ENCODE assay signal across 1 cellular context in genomic region chr20:10949930-10950783, GRCh38.
A peak's percentile ranks its signal among the peaks of the same experiment; 100 is the strongest.
TF ChIP-seq lines count a peak whose summit lies in the region.

No MANE protein-coding gene starts in this region.

TF ChIP-seq in HepG2, 621 proteins besides CTCF, POLR2A, EP300 and RAD21 (continued from another document and continues in another):
- TF ChIP-seq ZNF512 (CRISPR knock-in tag; IDR thresholded peaks at IDR 0.05), result no peak
- TF ChIP-seq ZBTB7B (CRISPR knock-in tag; IDR thresholded peaks at IDR 0.05), result no peak
- no peak for TF ChIP-seq MNT (IDR thresholded peaks at IDR 0.05)
- no peak for TF ChIP-seq ZNF567 (CRISPR knock-in tag; IDR thresholded peaks at IDR 0.05; ENCODE audit: borderline replicate concordance)
- no peak for TF ChIP-seq HOXA5 (CRISPR knock-in tag; IDR thresholded peaks at IDR 0.05)
- TF ChIP-seq U2AF2 (IDR thresholded peaks at IDR 0.05; ENCODE audit: low read depth, low read length), result no peak
- TF ChIP-seq SPEN (CRISPR knock-in tag; IDR thresholded peaks at IDR 0.05; ENCODE audit: low read depth), result 0 out of 2 replicates have a peak, but pooled peaks have one; percentile 10
- no peak for TF ChIP-seq GPBP1L1 (CRISPR knock-in tag; IDR thresholded peaks at IDR 0.05)
- TF ChIP-seq ZNF292 (CRISPR knock-in tag; IDR thresholded peaks at IDR 0.05; ENCODE audit: borderline replicate concordance, low read depth), result no peak
- peak; percentile 40; the same call in 1 of the 2 replicates for TF ChIP-seq ATF2 (CRISPR knock-in tag; IDR thresholded peaks at IDR 0.05)
- TF ChIP-seq ZNF574 (CRISPR knock-in tag; IDR thresholded peaks at IDR 0.05), result 0 out of 2 replicates have a peak, but pooled peaks have one; percentile 34
- no peak for TF ChIP-seq ZNF350 (CRISPR knock-in tag; IDR thresholded peaks at IDR 0.05; ENCODE audit: borderline replicate concordance, low read depth)
- TF ChIP-seq MXD3 (CRISPR knock-in tag; IDR thresholded peaks at IDR 0.05), result no peak
- TF ChIP-seq ZBTB42 (CRISPR knock-in tag; IDR thresholded peaks at IDR 0.05), result no peak
- no peak for TF ChIP-seq NAIF1 (CRISPR knock-in tag; IDR thresholded peaks at IDR 0.05; ENCODE audit: borderline replicate concordance)
- TF ChIP-seq ZNF205 (CRISPR knock-in tag; IDR thresholded peaks at IDR 0.05), result no peak
- TF ChIP-seq ZNF790 (CRISPR knock-in tag; IDR thresholded peaks at IDR 0.05; ENCODE audit: borderline replicate concordance), result no peak; the same call in 1 of the 2 replicates
- TF ChIP-seq SIN3A (IDR thresholded peaks at IDR 0.05; ENCODE audit: borderline replicate concordance, low read depth, low read length), result no peak
- no peak for TF ChIP-seq ZNF367 (CRISPR knock-in tag; IDR thresholded peaks at IDR 0.05; ENCODE audit: borderline replicate concordance)
- TF ChIP-seq REST (IDR thresholded peaks at IDR 0.05; ENCODE audit: borderline replicate concordance in 1 of 2, low read depth in 1 of 2, low read length in 2 of 2), result no peak
- no peak for TF ChIP-seq RBFOX2 (IDR thresholded peaks at IDR 0.05; ENCODE audit: low read depth, low read length)
- no peak for TF ChIP-seq HBP1 (CRISPR knock-in tag; IDR thresholded peaks at IDR 0.05; ENCODE audit: low read depth)
- peak; percentile 92 for TF ChIP-seq MIXL1 (CRISPR knock-in tag; IDR thresholded peaks at IDR 0.05)
- TF ChIP-seq REL (CRISPR knock-in tag; conservative IDR thresholded peaks at IDR 0.05), result no peak
- TF ChIP-seq ZNF784 (CRISPR knock-in tag; IDR thresholded peaks at IDR 0.05; ENCODE audit: borderline replicate concordance), result no peak
- TF ChIP-seq ZNF614 (CRISPR knock-in tag; IDR thresholded peaks at IDR 0.05; ENCODE audit: borderline replicate concordance), result 0 out of 2 replicates have a peak, but pooled peaks have one; percentile 29
- no peak for TF ChIP-seq REPIN1 (CRISPR knock-in tag; IDR thresholded peaks at IDR 0.05; ENCODE audit: borderline replicate concordance, low read depth)
- no peak for TF ChIP-seq ZNF546 (CRISPR knock-in tag; conservative IDR thresholded peaks at IDR 0.05)
- TF ChIP-seq ZNF782 (CRISPR knock-in tag; IDR thresholded peaks at IDR 0.05; ENCODE audit: borderline replicate concordance), result no peak
- no peak for TF ChIP-seq ZNF660 (CRISPR knock-in tag; IDR thresholded peaks at IDR 0.05; ENCODE audit: borderline replicate concordance, low read depth)
- TF ChIP-seq PAF1 (CRISPR knock-in tag; IDR thresholded peaks at IDR 0.05), result no peak
- TF ChIP-seq ZNF431 (CRISPR knock-in tag; IDR thresholded peaks at IDR 0.05; ENCODE audit: borderline replicate concordance, low read depth), result no peak
- no peak for TF ChIP-seq ZFP37 (CRISPR knock-in tag; IDR thresholded peaks at IDR 0.05; ENCODE audit: borderline replicate concordance)
- no peak for TF ChIP-seq ZBED4 (CRISPR knock-in tag; IDR thresholded peaks at IDR 0.05; ENCODE audit: borderline replicate concordance)
- TF ChIP-seq PHF20 (CRISPR knock-in tag; IDR thresholded peaks at IDR 0.05), result no peak
- no peak for TF ChIP-seq NPAS2 (CRISPR knock-in tag; IDR thresholded peaks at IDR 0.05; ENCODE audit: borderline replicate concordance)
- peak; percentile 97 for TF ChIP-seq SP5 (CRISPR knock-in tag; IDR thresholded peaks at IDR 0.05; ENCODE audit: borderline replicate concordance, low read depth)
- 0 out of 2 replicates have a peak, but pooled peaks have one; percentile 38 for TF ChIP-seq MXD4 (CRISPR knock-in tag; IDR thresholded peaks at IDR 0.05)
- no peak for TF ChIP-seq ZNF558 (CRISPR knock-in tag; IDR thresholded peaks at IDR 0.05; ENCODE audit: borderline replicate concordance)
- no peak for TF ChIP-seq ZSCAN22 (CRISPR knock-in tag; IDR thresholded peaks at IDR 0.05)
- TF ChIP-seq SMARCE1 (IDR thresholded peaks at IDR 0.05; ENCODE audit: borderline replicate concordance), result no peak
- no peak for TF ChIP-seq ZNF746 (CRISPR knock-in tag; IDR thresholded peaks at IDR 0.05)
- TF ChIP-seq ZNF382 (CRISPR knock-in tag; IDR thresholded peaks at IDR 0.05; ENCODE audit: borderline replicate concordance), result peak; percentile 60; the same call in 1 of the 2 replicates
